10 cellular contexts compared by ENCODE assay signal in genomic region chr15:66936115-66936863, GRCh38.
A peak's percentile ranks its signal among the peaks of the same experiment; 100 is the strongest.
DNase-seq lines count a peak whose midpoint lies in the region; ATAC-seq and TF ChIP-seq lines count a peak whose summit lies in the region.
"Had no signal": no experiment of that assay in that cellular context is flagged by ENCODE, and none has a peak within 500 bp of the region (broad histone marks: within the 10 kb centered on the region; RNA-seq: fewer than 3 reads in every experiment).

No MANE protein-coding gene starts in this region.

- no peak overlapping the region for H2AK5ac ChIP-seq in mesenchymal stem cell (ENCODE audit: low read length, severe bottlenecking)

- H2BK120ac ChIP-seq in mesenchymal stem cell (ENCODE audit: low read depth, low read length) = no peak overlapping the region

- H2AFZ ChIP-seq in mesenchymal stem cell (ENCODE audit: low read depth, low read length) = no peak overlapping the region

- no peak for TF ChIP-seq CTCF in transverse colon (IDR thresholded peaks at IDR 0.05)

- H4K91ac ChIP-seq in mesenchymal stem cell (ENCODE audit: low read length) = no peak overlapping the region

- no peaks in the 10 kb centered on the region for H3K36me3 Mint-ChIP-seq in dendritic cell treated with granulocyte-macrophage colony-stimulating factor and Interleukin-4, amounts not matched to agents 40 ng/mL and 50 ng/mL, for 4 days (ENCODE audit: low read depth)
- H3K36me3 Mint-ChIP-seq in T-helper 17 cell (ENCODE audit: low read depth) = no peaks in the 10 kb centered on the region

- in situ Hi-C loops in transverse colon (cut with MboI; ENCODE audit: low pct_ligation_motif_present in 1 of 4, low pct_unique_long_range_greater_than_20kb in 1 of 4, low sequenced_read_pairs in 3 of 4) = loop anchor here in 1 of 4 donors (25.0 kb wide), 2 partner anchors 501 to 901 kb away; partner anchors contain the start of genes RNU6-1 and SKOR1

- no peak overlapping the region for H3K4me2 ChIP-seq in mesenchymal stem cell (ENCODE audit: low read length, poor library complexity, severe bottlenecking)

- peaks cover 0 to 7% of the 10 kb centered on the region in 2 experiments for H3K36me3 ChIP-seq in mesenchymal stem cell (ENCODE audit: control insufficient read depth in 1 of 2, insufficient read depth in 2 of 2, low read depth in 1 of 2, low read length in 2 of 2)
- no peaks in the 10 kb centered on the region for H3K36me3 ChIP-seq in transverse colon

- WGBS in mesenchymal stem cell = 73% methylated on average over 25 of the region's 25 CpGs
- WGBS in transverse colon (ENCODE audit: low coverage in 1 of 2), 2 donors = 50 to 66% methylated on average over 1 to 25 of the region's 25 CpGs

- peak overlapping the region in 1 of 2 experiments; percentile 30 for H3K18ac ChIP-seq in mesenchymal stem cell (ENCODE audit: low read depth in 1 of 2, low read length in 2 of 2)

- no peak overlapping the region for H3K27ac ChIP-seq in mesenchymal stem cell (ENCODE audit: low read length, poor library complexity, severe bottlenecking)
- H3K27ac ChIP-seq in transverse colon = peak overlapping the region in 3 of 4 donors; percentile 40 to 50 (median 44)

- no peak overlapping the region for H3K4ac ChIP-seq in mesenchymal stem cell (ENCODE audit: low read depth in 1 of 2, low read length in 2 of 2)

- H3K4me1 ChIP-seq in mesenchymal stem cell (ENCODE audit: control insufficient read depth, insufficient read depth, low read depth, low read length) = peaks cover 14% of the 10 kb centered on the region
- H3K4me1 ChIP-seq in transverse colon = peaks cover 2 to 18% (median 15%) of the 10 kb centered on the region in 4 donors

- H3K9ac ChIP-seq in mesenchymal stem cell (ENCODE audit: low read length) = peak overlapping the region; percentile 84

- ATAC-seq in T-helper 17 cell = no peak

- no peak for TF ChIP-seq POLR2A in transverse colon (IDR thresholded peaks at IDR 0.05)

- H3K27me3 ChIP-seq in mesenchymal stem cell (ENCODE audit: control insufficient read depth in 1 of 2, insufficient read depth in 1 of 2, low read length in 2 of 2) (no peaks in the 10 kb centered on the region), transverse colon (no peaks in the 10 kb centered on the region)

- DNase-seq in NCI-H1694 treated with DMSO at 0.1 percent for 48 hours (lab: John Stamatoyannopoulos, UW) (peak; percentile 82), mesenchymal stem cell (peak; percentile 18), transverse colon (no peak), NCI-H1436 (lab: John Stamatoyannopoulos, UW) (no peak), T-helper 17 cell (no peak), GM19240 (ENCODE audit: insufficient read length, low spot score) (no peak)
- DNase-seq: NCI-H2227 treated with DMSO at 0.1 percent for 48 hours, occipital lobe had no signal

- no peak overlapping the region for H3K4me3 Mint-ChIP-seq in dendritic cell treated with granulocyte-macrophage colony-stimulating factor and Interleukin-4, amounts not matched to agents 40 ng/mL and 50 ng/mL, for 4 days
- no peak overlapping the region for H3K4me3 Mint-ChIP-seq in T-helper 17 cell
- H3K4me3 Mint-ChIP-seq: activated naive CD4-positive, alpha-beta T cell treated with anti-CD3 and anti-CD28 coated beads, Interleukin-2, amount 50 U/mL, for 24 hours had no signal

- no peak for TF ChIP-seq EP300 in transverse colon (IDR thresholded peaks at IDR 0.05; ENCODE audit: low read depth)

- no peak overlapping the region for H2BK5ac ChIP-seq in mesenchymal stem cell (ENCODE audit: low read depth, low read length, poor library complexity, severe bottlenecking)

- H3K27ac Mint-ChIP-seq in dendritic cell treated with granulocyte-macrophage colony-stimulating factor and Interleukin-4, amounts not matched to agents 40 ng/mL and 50 ng/mL, for 4 days = peak overlapping the region; percentile 4
- H3K27ac Mint-ChIP-seq in T-helper 17 cell = no peak overlapping the region

- peaks cover 28% of the 10 kb centered on the region for H3K4me1 Mint-ChIP-seq in dendritic cell treated with granulocyte-macrophage colony-stimulating factor and Interleukin-4, amounts not matched to agents 40 ng/mL and 50 ng/mL, for 4 days (ENCODE audit: low read depth)
- peaks cover 4% of the 10 kb centered on the region for H3K4me1 Mint-ChIP-seq in T-helper 17 cell

- no peak overlapping the region for H3K14ac ChIP-seq in mesenchymal stem cell (ENCODE audit: low read length in 2 of 2)

- no peak overlapping the region for H4K8ac ChIP-seq in mesenchymal stem cell (ENCODE audit: low read length)

- H3K79me1 ChIP-seq in mesenchymal stem cell (replicated peaks; ENCODE audit: low read length, poor library complexity, severe bottlenecking) = no peaks in the 10 kb centered on the region

- H3K4me3 ChIP-seq in mesenchymal stem cell (ENCODE audit: insufficient read depth in 1 of 2, low read depth in 1 of 2, low read length in 2 of 2) (peak overlapping the region in 1 of 2 experiments; percentile 68), transverse colon (peak overlapping the region; percentile 11 to 40 (median 22))

- H3K9me3 ChIP-seq in mesenchymal stem cell (ENCODE audit: control insufficient read depth, low read length) (peaks cover 20% of the 10 kb centered on the region), transverse colon (no peaks in the 10 kb centered on the region), T-helper 17 cell (ENCODE audit: control insufficient read depth, low read length, poor library complexity, severe bottlenecking) (no peaks in the 10 kb centered on the region)

- no peak overlapping the region for H3K23ac ChIP-seq in mesenchymal stem cell (ENCODE audit: low read length in 2 of 2)

- H3K9me3 Mint-ChIP-seq in dendritic cell treated with granulocyte-macrophage colony-stimulating factor and Interleukin-4, amounts not matched to agents 40 ng/mL and 50 ng/mL, for 4 days = peaks cover 21% of the 10 kb centered on the region
- H3K9me3 Mint-ChIP-seq: activated naive CD4-positive, alpha-beta T cell treated with anti-CD3 and anti-CD28 coated beads, Interleukin-2, amount 50 U/mL, for 24 hours had no signal

- H2BK15ac ChIP-seq in mesenchymal stem cell (ENCODE audit: low read depth, poor library complexity, severe bottlenecking) = no peak overlapping the region

- H2BK12ac ChIP-seq in mesenchymal stem cell (ENCODE audit: low read length in 2 of 2) = peak overlapping the region in 1 of 2 experiments; percentile 15

- H3K27me3 Mint-ChIP-seq in dendritic cell treated with granulocyte-macrophage colony-stimulating factor and Interleukin-4, amounts not matched to agents 40 ng/mL and 50 ng/mL, for 4 days = peaks cover 7% of the 10 kb centered on the region
- H3K27me3 Mint-ChIP-seq in T-helper 17 cell = peaks cover 18% of the 10 kb centered on the region

- intact Hi-C loops in dendritic cell treated with granulocyte-macrophage colony-stimulating factor and Interleukin-4, amounts not matched to agents 40 ng/mL and 50 ng/mL, for 4 days (cut with micrococcal nuclease) = no loop called here
- intact Hi-C loops in transverse colon (cut with DNase I; ENCODE audit: low total_unique reads) = no loop called here

Comparison
In these comparisons a context has a peak if more than half of its experiments do, and no peak if none do; other contexts are left out.
1. DNase-seq: peak in NCI-H1694 treated with DMSO at 0.1 percent for 48 hours (single experiment) and mesenchymal stem cell (single experiment); none in transverse colon (single experiment), NCI-H1436 (single experiment), T-helper 17 cell (0 of 3) and GM19240 (single experiment).